In genomic region chr4:37826282-37827029, GRCh38 we compare ENCODE assay signal across 8 cellular contexts. TPM values are rescaled to one million over a fixed set of nuclear protein-coding genes. Genes with fewer than 3 reads are reported as not detected.
DNase-seq lines count a peak whose midpoint lies in the region; ATAC-seq and TF ChIP-seq lines count a peak whose summit lies in the region.

Gene PGM2, plus strand, starts transcription at chr4:37826686. Its CDS starts 47 bp downstream, at chr4:37826733.

- H3K9me3 ChIP-seq in BE2C (no peaks in the 10 kb centered on the region), liver (ENCODE audit: control insufficient read depth in 4 of 4, low read length in 3 of 4) (no peaks in the 10 kb centered on the region)

- H3K27me3 ChIP-seq in BE2C, result no peaks in the 10 kb centered on the region
- H3K27me3 ChIP-seq in liver (ENCODE audit: control insufficient read depth in 4 of 4, insufficient read depth in 4 of 4, low read length in 3 of 4), result no peaks in the 10 kb centered on the region

- H3K27ac ChIP-seq in liver (ENCODE audit: low read depth in 1 of 2, low read length in 2 of 2), result peak within 1 kb of the TSS; percentile 91 to 94

- TF ChIP-seq CTCF in BE2C (IDR thresholded peaks at IDR 0.05; ENCODE audit: low read depth, low read length), result no peak
- TF ChIP-seq CTCF in liver (IDR thresholded peaks at IDR 0.05; ENCODE audit: low read depth, low read length, missing input control), result no peak

- peak; percentile 94 for TF ChIP-seq POLR2A in GM19193 (IDR thresholded peaks at IDR 0.05; ENCODE audit: extremely low read depth, insufficient read depth, insufficient read length)

- H3K4me3 ChIP-seq in BE2C (ENCODE audit: low read depth, low read length) (peak within 1 kb of the TSS; percentile 90), liver (ENCODE audit: low read depth in 1 of 3, low read length in 3 of 3) (peak within 1 kb of the TSS; percentile 78 to 92 (median 84))

- peak; percentile 98 for ATAC-seq in HG03432 (IDR thresholded peaks at IDR 0.05; ENCODE audit: unreplicated experiment)

- peak within 1 kb of the TSS; percentile 70 to 93 for H3K9ac ChIP-seq in liver (ENCODE audit: low read depth in 1 of 2, low read length in 2 of 2)

- peaks cover 13% of the 10 kb centered on the region; the same call in 1 of the 2 replicates for H3K36me3 ChIP-seq in BE2C
- peaks cover 0 to 10% (median 5%) of the 10 kb centered on the region in 4 donors for H3K36me3 ChIP-seq in liver (ENCODE audit: control insufficient read depth in 4 of 4, insufficient read depth in 3 of 4, low read depth in 1 of 4, low read length in 3 of 4)

- WGBS in liver, result under 1% methylated on average over 57 of the region's 57 CpGs

- DNase-seq in BE2C (peak; percentile 92), NCI-H524 (lab: John Stamatoyannopoulos, UW) (peak; percentile 69 to 83), dermis blood vessel endothelial cell (peak; percentile 92)
- peak; percentile 87 for DNase-seq in activated CD4-positive, alpha-beta T cell treated with anti-CD3 and anti-CD28 coated beads, Interleukin-2, amount 50 U/mL, for 1 hour
- DNase-seq in stimulated activated CD4-positive, alpha-beta T cell treated with anti-CD3 and anti-CD28 coated beads, Interleukin-4, amount 100 ng/mL, for 4 hours, result peak; percentile 91 to 93

- H3K4me1 ChIP-seq in BE2C (no peaks in the 10 kb centered on the region; the same call in 1 of the 2 replicates), liver (ENCODE audit: control insufficient read depth in 4 of 4, insufficient read depth in 4 of 4, low read length in 3 of 4) (peaks cover 0 to 30% (median 11%) of the 10 kb centered on the region in 4 donors)

- TF ChIP-seq RAD21 in liver (IDR thresholded peaks at IDR 0.05), result peak in 1 of 2 donors; percentile 66

TF ChIP-seq in liver, 16 proteins besides CTCF, POLR2A, EP300 and RAD21:
- peak in 1 of 2 donors; percentile 16 for TF ChIP-seq HNF4A (conservative IDR thresholded peaks at IDR 0.05)
- TF ChIP-seq FOXA2 (IDR thresholded peaks at IDR 0.05), result no peak
- peak; percentile 28 for TF ChIP-seq FOXA1 (IDR thresholded peaks at IDR 0.05)
- TF ChIP-seq RXRA (IDR thresholded peaks at IDR 0.05), result no peak
- no peak for TF ChIP-seq ZBTB33 (IDR thresholded peaks at IDR 0.05)
- TF ChIP-seq HNF4G (IDR thresholded peaks at IDR 0.05), result no peak
- peak; percentile 83 to 93 for TF ChIP-seq EGR1 (IDR thresholded peaks at IDR 0.05; ENCODE audit: low read depth in 2 of 2)
- TF ChIP-seq REST (IDR thresholded peaks at IDR 0.05), result peak; percentile 93
- TF ChIP-seq YY1 (IDR thresholded peaks at IDR 0.05), result peak; percentile 92
- TF ChIP-seq JUND (IDR thresholded peaks at IDR 0.05), result no peak
- no peak for TF ChIP-seq SP1 (IDR thresholded peaks at IDR 0.05)
- TF ChIP-seq TAF1 (conservative IDR thresholded peaks at IDR 0.05), result peak; percentile 82
- TF ChIP-seq GABPA (IDR thresholded peaks at IDR 0.05 in 1 of 2, conservative IDR thresholded peaks at IDR 0.05 in 1 of 2), result peak in 1 of 2 donors; percentile 64
- TF ChIP-seq MAX (IDR thresholded peaks at IDR 0.05), result peak; percentile 32
- no peak for TF ChIP-seq NR2F2 (IDR thresholded peaks at IDR 0.05)
- TF ChIP-seq ATF3 (IDR thresholded peaks at IDR 0.05), result no peak

RNA-seq across cellular contexts. Expression of gene PGM2, which starts in this region (rescaled TPM):
- polyA plus RNA-seq in BE2C (2012; ENCODE audit: insufficient read depth, insufficient read length, low read depth), result 5.0 TPM
- total RNA-seq in dermis blood vessel endothelial cell, result 55.3 TPM in 2 replicates
- total RNA-seq in liver, result 10 to 100 TPM; 11.6 to 11.9 TPM
- polyA plus RNA-seq in liver, result 1 to 10 TPM; 4.0 to 4.2 TPM

Comparison
In these comparisons a context has a peak if more than half of its experiments do, and no peak if none do; other contexts are left out.
1. Peak in every context shown above with its lines: DNase-seq, ATAC-seq, H3K4me3 ChIP-seq and H3K27ac ChIP-seq.